In genomic region chr10:11612004-11613001, GRCh38 we compare ENCODE assay signal across 8 cellular contexts. TPM values are rescaled to one million over a fixed set of nuclear protein-coding genes. Genes with fewer than 3 reads are reported as not detected.
DNase-seq lines count a peak whose midpoint lies in the region; ATAC-seq and TF ChIP-seq lines count a peak whose summit lies in the region.

No MANE protein-coding gene starts in this region.

- H3K9me3 ChIP-seq in lower lobe of right lung (no peaks in the 10 kb centered on the region), thyroid gland (no peaks in the 10 kb centered on the region)

- H3K27me3 ChIP-seq in lower lobe of right lung (ENCODE audit: low read depth) (no peaks in the 10 kb centered on the region), thyroid gland (no peaks in the 10 kb centered on the region)

- ATAC-seq in GM18858 (IDR thresholded peaks at IDR 0.05; ENCODE audit: unreplicated experiment) (peak; percentile 4), lower lobe of right lung (peak in 1 of 2 donors; percentile 3)

- H3K27ac ChIP-seq in lower lobe of right lung (peak overlapping the region; percentile 89), thyroid gland (peak overlapping the region; percentile 55 to 82 (median 78))

- intact Hi-C loops in lower lobe of right lung (cut with DNase I) (no loop called here), thyroid gland (cut with DNase I) (no loop called here)

- 36 to 45% methylated on average over 12 of the region's 12 CpGs for WGBS in thyroid gland, 2 donors

- H3K4me3 ChIP-seq in cardiac fibroblast (replicated peaks in 1 of 2; ENCODE audit: low read depth in 2 of 2, low read length in 2 of 2), result peak overlapping the region; percentile 63 to 80
- peak overlapping the region; percentile 76 for H3K4me3 ChIP-seq in lower lobe of right lung
- peak overlapping the region; percentile 8 to 96 (median 39) for H3K4me3 ChIP-seq in thyroid gland (replicated peaks in 1 of 3)

- TF ChIP-seq CTCF in cardiac fibroblast (IDR thresholded peaks at IDR 0.05; ENCODE audit: low read depth, low read length) (no peak), lower lobe of right lung (IDR thresholded peaks at IDR 0.05) (no peak), thyroid gland (IDR thresholded peaks at IDR 0.05) (no peak)

- no peak for TF ChIP-seq POLR2A in thyroid gland (IDR thresholded peaks at IDR 0.05)

- H3K36me3 ChIP-seq in lower lobe of right lung (no peaks in the 10 kb centered on the region), thyroid gland (no peaks in the 10 kb centered on the region)

- peak; percentile 52 for DNase-seq in NCI-H146 treated with DMSO at 0.1 percent for 48 hours (lab: John Stamatoyannopoulos, UW; ENCODE audit: unreplicated experiment)
- peak; percentile 17 to 18 for DNase-seq in cardiac fibroblast (ENCODE audit: low read depth in 2 of 2)
- DNase-seq in lower lobe of right lung, result no peak
- no peak for DNase-seq in thyroid gland
- no peak for DNase-seq in NCI-H1105 treated with DMSO at 0.1 percent for 48 hours (lab: John Stamatoyannopoulos, UW)
- no peak for DNase-seq in NCI-H128 (lab: John Stamatoyannopoulos, UW; ENCODE audit: unreplicated experiment)
- DNase-seq in activated CD4-positive, alpha-beta T cell treated with anti-CD3 and anti-CD28 coated beads for 48 hours, result no peak

- H3K4me1 ChIP-seq in lower lobe of right lung (peaks cover 24% of the 10 kb centered on the region), thyroid gland (peaks cover 6 to 12% of the 10 kb centered on the region in 2 donors)

RNA-seq across cellular contexts. Expression of gene USP6NL, which starts 0.9 kb away (rescaled TPM):
- total RNA-seq in lower lobe of right lung (20.0 TPM), thyroid gland (10 to 100 TPM; 16.7 to 24.3 (median 17.8) TPM)

Comparison
In these comparisons a context has a peak if more than half of its experiments do, and no peak if none do; other contexts are left out.
1. DNase-seq: peak in NCI-H146 treated with DMSO at 0.1 percent for 48 hours (single experiment) and cardiac fibroblast (2 of 2); none in lower lobe of right lung (single experiment), thyroid gland (0 of 2), NCI-H1105 treated with DMSO at 0.1 percent for 48 hours (single experiment), NCI-H128 (single experiment) and activated CD4-positive, alpha-beta T cell treated with anti-CD3 and anti-CD28 coated beads for 48 hours (single experiment).
2. Peak in every context shown above with its lines, with median percentiles within 50 percentile points of each other: H3K4me3 ChIP-seq.